In the genomic region with DNA sequence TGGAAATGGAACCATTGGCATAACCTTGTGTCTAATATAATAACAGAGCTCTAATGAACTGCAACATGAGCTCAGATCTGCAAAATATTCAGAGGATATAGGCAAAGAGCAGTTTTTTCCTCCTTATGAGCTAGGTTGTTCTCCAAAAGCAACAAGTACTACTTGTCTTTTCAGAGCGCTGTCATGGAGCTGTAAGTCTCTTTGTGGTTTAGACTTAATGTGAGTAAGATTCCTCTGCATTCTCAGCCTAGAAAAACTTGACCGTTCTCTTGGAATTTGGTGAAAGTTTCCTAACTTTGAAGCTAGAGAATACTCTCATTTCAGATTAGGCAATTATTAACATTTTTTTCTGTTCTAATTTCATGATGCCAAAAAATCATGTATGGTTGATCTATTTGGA, we compare ENCODE assay signal across 14 cellular contexts.
DNase-seq lines count a peak whose midpoint lies in the region; ATAC-seq and TF ChIP-seq lines count a peak whose summit lies in the region.
"Had no signal": no experiment of that assay in that cellular context is flagged by ENCODE, and none has a peak within 500 bp of the region (broad histone marks: within the 10 kb centered on the region; RNA-seq: fewer than 3 reads in every experiment).

No MANE protein-coding gene starts in this region.

- no peaks in the 10 kb centered on the region for H3K9me3 Mint-ChIP-seq in HFFc6
- H3K9me3 Mint-ChIP-seq: activated T-cell treated with anti-CD3 and anti-CD28 coated beads, Interleukin-2, amount 50 U/mL, for 72 hours had no signal

- no peak for ATAC-seq in HG03097 (IDR thresholded peaks at IDR 0.05; ENCODE audit: low FRiP score, unreplicated experiment)
- ATAC-seq: activated T-cell treated with anti-CD3 and anti-CD28 coated beads, Interleukin-2, amount 50 U/mL, for 72 hours; PC-3 had no signal

- no peaks in the 10 kb centered on the region for H3K27me3 ChIP-seq in ACC112 (ENCODE audit: insufficient read depth, low read length)
- H3K27me3 ChIP-seq in mammary epithelial cell (ENCODE audit: insufficient read depth, low read length) = no peaks in the 10 kb centered on the region
- no peaks in the 10 kb centered on the region for H3K27me3 ChIP-seq in kidney epithelial cell (ENCODE audit: control insufficient read depth, insufficient read depth, low read length)
- H3K27me3 ChIP-seq: transverse colon had no signal

- H3K36me3 Mint-ChIP-seq in HFFc6 (ENCODE audit: low read depth) = no peaks in the 10 kb centered on the region

- peak overlapping the region; percentile 58 for H3K4me2 ChIP-seq in mammary epithelial cell (ENCODE audit: insufficient read depth, low read depth, low read length)

- no TSS peak for BruUV-seq in mammary epithelial cell (replicated peaks; lab: Mats Ljungman, UMichigan)

- no peaks in the 10 kb centered on the region for H4K20me1 ChIP-seq in mammary epithelial cell (ENCODE audit: insufficient read depth, low read length)

- no peaks in the 10 kb centered on the region for H3K9me3 ChIP-seq in mammary epithelial cell (replicated peaks; ENCODE audit: insufficient read depth, low read length)
- H3K9me3 ChIP-seq: transverse colon had no signal

- H3K4me1 ChIP-seq in ACC112 (ENCODE audit: control insufficient read depth, insufficient read depth, low read length, unreplicated experiment) (peaks cover 15% of the 10 kb centered on the region), mammary epithelial cell (ENCODE audit: insufficient read depth, low read length) (peaks cover 23% of the 10 kb centered on the region)

- no peak for TF ChIP-seq CTCF in HFFc6 (IDR thresholded peaks at IDR 0.05)
- TF ChIP-seq CTCF in mammary epithelial cell (conservative IDR thresholded peaks at IDR 0.05 in 1 of 2, IDR thresholded peaks at IDR 0.05 in 1 of 2; ENCODE audit: extremely low read depth in 1 of 2, insufficient read depth in 1 of 2, low read depth in 1 of 2, low read length in 2 of 2) = no peak
- TF ChIP-seq CTCF in kidney epithelial cell (IDR thresholded peaks at IDR 0.05; ENCODE audit: insufficient read depth, low read length, poor library complexity, severe bottlenecking) = no peak

- H3K27ac Mint-ChIP-seq in HFFc6 = peak overlapping the region; percentile 47
- H3K27ac Mint-ChIP-seq: activated T-cell treated with anti-CD3 and anti-CD28 coated beads, Interleukin-2, amount 50 U/mL, for 72 hours had no signal

- in situ Hi-C loops in mammary epithelial cell (cut with MboI; ENCODE audit: low sequenced_read_pairs in 2 of 2) = loop anchor here (10.0 kb wide), 1 partner anchor 96 kb away; no protein-coding TSS in a partner anchor

- H3K4me3 ChIP-seq in ACC112 (ENCODE audit: low read depth, low read length) (0 out of 2 replicates have a peak overlapping the region, but pooled peaks have one; percentile 45), mammary epithelial cell (replicated peaks in 1 of 3; ENCODE audit: insufficient read depth in 1 of 3, low read depth in 2 of 3, low read length in 3 of 3) (no peak overlapping the region), kidney epithelial cell (ENCODE audit: low read depth, low read length) (no peak overlapping the region)
- H3K4me3 ChIP-seq: transverse colon had no signal

- peak; percentile 67 for DNase-seq in HFFc6
- DNase-seq in mammary epithelial cell = peak; percentile 59
- DNase-seq in kidney epithelial cell (ENCODE audit: low read depth) = peak; percentile 72
- no peak for DNase-seq in NCI-H187 treated with DMSO at 0.1 percent for 48 hours (lab: John Stamatoyannopoulos, UW)
- no peak for DNase-seq in head of caudate nucleus
- DNase-seq in SKM-1 treated with dmso at 0.1 percent for 144 hours (lab: John Stamatoyannopoulos, UW; ENCODE audit: unreplicated experiment) = no peak
- DNase-seq: activated T-cell treated with anti-CD3 and anti-CD28 coated beads, Interleukin-2, amount 50 U/mL, for 72 hours; aorta; DMS 273 treated with DMSO at 0.1 percent for 48 hours; occipital lobe; PC-3; transverse colon had no signal

- H3K27ac ChIP-seq in ACC112 (ENCODE audit: low read depth, low read length) (peak overlapping the region; percentile 31; the same call in 1 of the 2 replicates), mammary epithelial cell (ENCODE audit: insufficient read depth, low read depth, low read length) (no peak overlapping the region)
- H3K27ac ChIP-seq: transverse colon had no signal

- H3K27me3 Mint-ChIP-seq in HFFc6 (ENCODE audit: insufficient read depth) = peaks cover 2% of the 10 kb centered on the region

- WGBS in mammary epithelial cell (ENCODE audit: low coverage, missing lambda C conversion rate) = 0% methylated on average over 2 of the region's 2 CpGs

- CTCF ChIA-PET in mammary epithelial cell (lab: Charles Lee; ENCODE audit: low non-redundant PET) = interaction anchor here (0.7 to 0.8 kb wide), 2 partner anchors 13 to 15 kb away, joined by 3 to 5 read pairs; no protein-coding TSS in a partner anchor

- H3K36me3 ChIP-seq in ACC112 (ENCODE audit: insufficient read depth, low read length) (no peaks in the 10 kb centered on the region), mammary epithelial cell (ENCODE audit: insufficient read depth, low read length) (no peaks in the 10 kb centered on the region), kidney epithelial cell (ENCODE audit: control insufficient read depth, insufficient read depth, low read length) (no peaks in the 10 kb centered on the region)
- H3K36me3 ChIP-seq: transverse colon had no signal

- intact Hi-C loops in mammary epithelial cell (cut with micrococcal nuclease) = no loop called here
- intact Hi-C loops in head of caudate nucleus (cut with DNase I) = no loop called here

- peak overlapping the region; percentile 35 for H3K4me3 Mint-ChIP-seq in HFFc6
- H3K4me3 Mint-ChIP-seq: activated T-cell treated with anti-CD3 and anti-CD28 coated beads, Interleukin-2, amount 50 U/mL, for 72 hours had no signal

- H2AFZ ChIP-seq in ACC112 (ENCODE audit: low read length, unreplicated experiment) (no peak overlapping the region), mammary epithelial cell (ENCODE audit: low read depth, low read length) (no peak overlapping the region)

- H3K4me1 Mint-ChIP-seq in HFFc6 (ENCODE audit: low read depth) = peaks cover 42% of the 10 kb centered on the region

- peaks cover 24% of the 10 kb centered on the region for H3K79me2 ChIP-seq in ACC112 (ENCODE audit: control insufficient read depth, insufficient read depth, low read length, unreplicated experiment)
- peaks cover 42% of the 10 kb centered on the region for H3K79me2 ChIP-seq in mammary epithelial cell (ENCODE audit: insufficient read depth, low read length)

- H3K9ac ChIP-seq in mammary epithelial cell (ENCODE audit: insufficient read depth, low read length) = no peak overlapping the region

- dilution Hi-C loops in mammary epithelial cell (cut with HindIII; ENCODE audit: low sequenced_read_pairs) = no loop called here

Comparison
In these comparisons a context has a peak if more than half of its experiments do, and no peak if none do; other contexts are left out.
1. DNase-seq: peak in HFFc6 (single experiment), mammary epithelial cell (single experiment) and kidney epithelial cell (single experiment); none in NCI-H187 treated with DMSO at 0.1 percent for 48 hours (single experiment), head of caudate nucleus (0 of 42) and SKM-1 treated with dmso at 0.1 percent for 144 hours (single experiment).